1 cellular context compared by ENCODE assay signal in the genomic region with DNA sequence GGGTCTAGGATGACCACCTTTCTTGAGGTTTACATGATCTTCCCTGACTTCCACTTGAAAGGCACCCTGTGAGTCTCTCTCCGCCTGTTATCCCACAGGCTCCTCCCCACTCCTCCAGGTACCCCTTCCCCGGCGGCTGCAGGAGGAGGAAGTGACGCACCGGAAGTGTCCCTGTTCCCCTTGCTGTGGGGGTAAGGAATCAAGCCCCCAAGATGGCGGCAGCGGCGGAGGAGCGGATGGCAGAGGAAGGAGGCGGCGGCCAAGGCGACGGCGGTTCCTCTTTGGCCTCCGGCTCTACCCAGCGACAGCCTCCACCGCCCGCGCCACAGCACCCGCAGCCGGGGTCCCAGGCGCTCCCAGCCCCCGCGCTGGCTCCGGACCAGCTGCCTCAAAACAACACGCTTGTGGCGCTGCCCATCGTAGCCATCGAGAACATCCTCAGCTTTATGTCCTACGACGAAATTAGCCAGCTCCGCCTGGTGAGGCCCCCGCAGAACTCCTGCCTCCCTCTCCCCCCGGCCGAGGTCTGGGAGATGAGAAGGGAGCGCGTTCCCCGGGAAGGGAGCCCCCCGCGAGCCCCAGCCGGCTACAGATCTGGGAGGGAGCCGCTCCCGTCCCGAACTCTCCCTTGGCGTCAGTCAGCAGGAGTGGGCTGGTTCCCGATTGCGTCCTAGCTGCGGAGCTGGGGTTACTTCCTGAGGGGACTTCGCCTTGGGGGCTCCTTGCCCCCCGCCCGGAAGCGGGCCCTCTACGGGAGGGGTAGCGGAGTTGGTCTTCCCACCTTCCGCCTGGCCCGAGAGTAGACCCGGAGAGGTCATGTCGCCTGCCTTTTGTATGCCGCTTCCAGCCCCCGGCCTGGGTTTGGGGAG.
TF ChIP-seq lines count a peak whose summit lies in the region.

A gene with protein sequence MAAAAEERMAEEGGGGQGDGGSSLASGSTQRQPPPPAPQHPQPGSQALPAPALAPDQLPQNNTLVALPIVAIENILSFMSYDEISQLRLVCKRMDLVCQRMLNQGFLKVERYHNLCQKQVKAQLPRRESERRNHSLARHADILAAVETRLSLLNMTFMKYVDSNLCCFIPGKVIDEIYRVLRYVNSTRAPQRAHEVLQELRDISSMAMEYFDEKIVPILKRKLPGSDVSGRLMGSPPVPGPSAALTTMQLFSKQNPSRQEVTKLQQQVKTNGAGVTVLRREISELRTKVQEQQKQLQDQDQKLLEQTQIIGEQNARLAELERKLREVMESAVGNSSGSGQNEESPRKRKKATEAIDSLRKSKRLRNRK (plus strand): TSS at position 194 of the 869 bp plus-strand sequence. CDS start 19 bp downstream, at position 213.

TF ChIP-seq in HepG2, 621 proteins besides CTCF, POLR2A, EP300 and RAD21 (continued from another document and continues in another):
- TF ChIP-seq, protein P1, sequence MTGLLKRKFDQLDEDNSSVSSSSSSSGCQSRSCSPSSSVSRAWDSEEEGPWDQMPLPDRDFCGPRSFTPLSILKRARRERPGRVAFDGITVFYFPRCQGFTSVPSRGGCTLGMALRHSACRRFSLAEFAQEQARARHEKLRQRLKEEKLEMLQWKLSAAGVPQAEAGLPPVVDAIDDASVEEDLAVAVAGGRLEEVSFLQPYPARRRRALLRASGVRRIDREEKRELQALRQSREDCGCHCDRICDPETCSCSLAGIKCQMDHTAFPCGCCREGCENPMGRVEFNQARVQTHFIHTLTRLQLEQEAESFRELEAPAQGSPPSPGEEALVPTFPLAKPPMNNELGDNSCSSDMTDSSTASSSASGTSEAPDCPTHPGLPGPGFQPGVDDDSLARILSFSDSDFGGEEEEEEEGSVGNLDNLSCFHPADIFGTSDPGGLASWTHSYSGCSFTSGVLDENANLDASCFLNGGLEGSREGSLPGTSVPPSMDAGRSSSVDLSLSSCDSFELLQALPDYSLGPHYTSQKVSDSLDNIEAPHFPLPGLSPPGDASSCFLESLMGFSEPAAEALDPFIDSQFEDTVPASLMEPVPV (CRISPR knock-in tag; IDR thresholded peaks at IDR 0.05): peak; percentile 72; the same call in 1 of the 2 replicates
- TF ChIP-seq SNRNP70 (IDR thresholded peaks at IDR 0.05; ENCODE audit: low read depth, low read length) (no peak), KDM3A (CRISPR knock-in tag; IDR thresholded peaks at IDR 0.05; ENCODE audit: low read depth) (peak; percentile 77), FOXC1 (CRISPR knock-in tag; IDR thresholded peaks at IDR 0.05; ENCODE audit: borderline replicate concordance) (peak; percentile 85), MIER2 (CRISPR knock-in tag; IDR thresholded peaks at IDR 0.05) (no peak), KDM5A (IDR thresholded peaks at IDR 0.05; ENCODE audit: borderline replicate concordance, low read length) (peak; percentile 95), DR1 (CRISPR knock-in tag; IDR thresholded peaks at IDR 0.05) (0 out of 2 replicates have a peak, but pooled peaks have one; percentile 49), ZNF230 (CRISPR knock-in tag; IDR thresholded peaks at IDR 0.05) (0 out of 2 replicates have a peak, but pooled peaks have one; percentile 60), ZNF720 (CRISPR knock-in tag; IDR thresholded peaks at IDR 0.05) (no peak), ZNF234 (CRISPR knock-in tag; conservative IDR thresholded peaks at IDR 0.05) (no peak), ZMYM2 (CRISPR knock-in tag; IDR thresholded peaks at IDR 0.05) (no peak), EED (CRISPR knock-in tag; IDR thresholded peaks at IDR 0.05) (no peak), ZMAT3 (CRISPR knock-in tag; conservative IDR thresholded peaks at IDR 0.05) (peak; percentile 95), KLF9 (CRISPR knock-in tag; IDR thresholded peaks at IDR 0.05; ENCODE audit: low read depth) (no peak), IKZF1 (IDR thresholded peaks at IDR 0.05) (no peak), ZNF598 (CRISPR knock-in tag; IDR thresholded peaks at IDR 0.05; ENCODE audit: borderline replicate concordance) (no peak), RARA (CRISPR knock-in tag; IDR thresholded peaks at IDR 0.05) (peak; percentile 31; the same call in 1 of the 2 replicates), NBN (conservative IDR thresholded peaks at IDR 0.05) (no peak), PTBP1 (IDR thresholded peaks at IDR 0.05; ENCODE audit: low read depth, low read length, poor library complexity, severe bottlenecking) (no peak), NCOA1 (CRISPR knock-in tag; IDR thresholded peaks at IDR 0.05) (no peak), ISX (CRISPR knock-in tag; conservative IDR thresholded peaks at IDR 0.05) (no peak), ETV5 (CRISPR knock-in tag; IDR thresholded peaks at IDR 0.05; ENCODE audit: borderline replicate concordance) (peak; percentile 78), ZNF354B (CRISPR knock-in tag; IDR thresholded peaks at IDR 0.05) (no peak), ZNF441 (CRISPR knock-in tag; IDR thresholded peaks at IDR 0.05; ENCODE audit: borderline replicate concordance) (peak; percentile 63; the same call in 1 of the 2 replicates), PPARG (CRISPR knock-in tag; conservative IDR thresholded peaks at IDR 0.05) (0 out of 2 replicates have a peak, but pooled peaks have one; percentile 41), ZMYM3 (CRISPR knock-in tag; IDR thresholded peaks at IDR 0.05) (peak; percentile 43; the same call in 1 of the 2 replicates), ZNF510 (CRISPR knock-in tag; IDR thresholded peaks at IDR 0.05; ENCODE audit: low read depth) (no peak), RFXANK (CRISPR knock-in tag; IDR thresholded peaks at IDR 0.05) (0 out of 2 replicates have a peak, but pooled peaks have one; percentile 22)
- TF ChIP-seq, protein P2, sequence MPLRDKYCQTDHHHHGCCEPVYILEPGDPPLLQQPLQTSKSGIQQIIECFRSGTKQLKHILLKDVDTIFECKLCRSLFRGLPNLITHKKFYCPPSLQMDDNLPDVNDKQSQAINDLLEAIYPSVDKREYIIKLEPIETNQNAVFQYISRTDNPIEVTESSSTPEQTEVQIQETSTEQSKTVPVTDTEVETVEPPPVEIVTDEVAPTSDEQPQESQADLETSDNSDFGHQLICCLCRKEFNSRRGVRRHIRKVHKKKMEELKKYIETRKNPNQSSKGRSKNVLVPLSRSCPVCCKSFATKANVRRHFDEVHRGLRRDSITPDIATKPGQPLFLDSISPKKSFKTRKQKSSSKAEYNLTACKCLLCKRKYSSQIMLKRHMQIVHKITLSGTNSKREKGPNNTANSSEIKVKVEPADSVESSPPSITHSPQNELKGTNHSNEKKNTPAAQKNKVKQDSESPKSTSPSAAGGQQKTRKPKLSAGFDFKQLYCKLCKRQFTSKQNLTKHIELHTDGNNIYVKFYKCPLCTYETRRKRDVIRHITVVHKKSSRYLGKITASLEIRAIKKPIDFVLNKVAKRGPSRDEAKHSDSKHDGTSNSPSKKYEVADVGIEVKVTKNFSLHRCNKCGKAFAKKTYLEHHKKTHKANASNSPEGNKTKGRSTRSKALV (CRISPR knock-in tag; IDR thresholded peaks at IDR 0.05): no peak
- TF ChIP-seq, protein P3, sequence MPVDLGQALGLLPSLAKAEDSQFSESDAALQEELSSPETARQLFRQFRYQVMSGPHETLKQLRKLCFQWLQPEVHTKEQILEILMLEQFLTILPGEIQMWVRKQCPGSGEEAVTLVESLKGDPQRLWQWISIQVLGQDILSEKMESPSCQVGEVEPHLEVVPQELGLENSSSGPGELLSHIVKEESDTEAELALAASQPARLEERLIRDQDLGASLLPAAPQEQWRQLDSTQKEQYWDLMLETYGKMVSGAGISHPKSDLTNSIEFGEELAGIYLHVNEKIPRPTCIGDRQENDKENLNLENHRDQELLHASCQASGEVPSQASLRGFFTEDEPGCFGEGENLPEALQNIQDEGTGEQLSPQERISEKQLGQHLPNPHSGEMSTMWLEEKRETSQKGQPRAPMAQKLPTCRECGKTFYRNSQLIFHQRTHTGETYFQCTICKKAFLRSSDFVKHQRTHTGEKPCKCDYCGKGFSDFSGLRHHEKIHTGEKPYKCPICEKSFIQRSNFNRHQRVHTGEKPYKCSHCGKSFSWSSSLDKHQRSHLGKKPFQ (CRISPR knock-in tag; IDR thresholded peaks at IDR 0.05; ENCODE audit: insufficient replicate concordance): peak; percentile 87
- TF ChIP-seq, protein P4, sequence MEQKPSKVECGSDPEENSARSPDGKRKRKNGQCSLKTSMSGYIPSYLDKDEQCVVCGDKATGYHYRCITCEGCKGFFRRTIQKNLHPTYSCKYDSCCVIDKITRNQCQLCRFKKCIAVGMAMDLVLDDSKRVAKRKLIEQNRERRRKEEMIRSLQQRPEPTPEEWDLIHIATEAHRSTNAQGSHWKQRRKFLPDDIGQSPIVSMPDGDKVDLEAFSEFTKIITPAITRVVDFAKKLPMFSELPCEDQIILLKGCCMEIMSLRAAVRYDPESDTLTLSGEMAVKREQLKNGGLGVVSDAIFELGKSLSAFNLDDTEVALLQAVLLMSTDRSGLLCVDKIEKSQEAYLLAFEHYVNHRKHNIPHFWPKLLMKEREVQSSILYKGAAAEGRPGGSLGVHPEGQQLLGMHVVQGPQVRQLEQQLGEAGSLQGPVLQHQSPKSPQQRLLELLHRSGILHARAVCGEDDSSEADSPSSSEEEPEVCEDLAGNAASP (CRISPR knock-in tag; IDR thresholded peaks at IDR 0.05; ENCODE audit: borderline replicate concordance): no peak
- TF ChIP-seq, protein P5, sequence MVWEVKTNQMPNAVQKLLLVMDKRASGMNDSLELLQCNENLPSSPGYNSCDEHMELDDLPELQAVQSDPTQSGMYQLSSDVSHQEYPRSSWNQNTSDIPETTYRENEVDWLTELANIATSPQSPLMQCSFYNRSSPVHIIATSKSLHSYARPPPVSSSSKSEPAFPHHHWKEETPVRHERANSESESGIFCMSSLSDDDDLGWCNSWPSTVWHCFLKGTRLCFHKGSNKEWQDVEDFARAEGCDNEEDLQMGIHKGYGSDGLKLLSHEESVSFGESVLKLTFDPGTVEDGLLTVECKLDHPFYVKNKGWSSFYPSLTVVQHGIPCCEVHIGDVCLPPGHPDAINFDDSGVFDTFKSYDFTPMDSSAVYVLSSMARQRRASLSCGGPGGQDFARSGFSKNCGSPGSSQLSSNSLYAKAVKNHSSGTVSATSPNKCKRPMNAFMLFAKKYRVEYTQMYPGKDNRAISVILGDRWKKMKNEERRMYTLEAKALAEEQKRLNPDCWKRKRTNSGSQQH (CRISPR knock-in tag; IDR thresholded peaks at IDR 0.05; ENCODE audit: low read depth): no peak; the same call in 1 of the 2 replicates
- TF ChIP-seq, protein P6, sequence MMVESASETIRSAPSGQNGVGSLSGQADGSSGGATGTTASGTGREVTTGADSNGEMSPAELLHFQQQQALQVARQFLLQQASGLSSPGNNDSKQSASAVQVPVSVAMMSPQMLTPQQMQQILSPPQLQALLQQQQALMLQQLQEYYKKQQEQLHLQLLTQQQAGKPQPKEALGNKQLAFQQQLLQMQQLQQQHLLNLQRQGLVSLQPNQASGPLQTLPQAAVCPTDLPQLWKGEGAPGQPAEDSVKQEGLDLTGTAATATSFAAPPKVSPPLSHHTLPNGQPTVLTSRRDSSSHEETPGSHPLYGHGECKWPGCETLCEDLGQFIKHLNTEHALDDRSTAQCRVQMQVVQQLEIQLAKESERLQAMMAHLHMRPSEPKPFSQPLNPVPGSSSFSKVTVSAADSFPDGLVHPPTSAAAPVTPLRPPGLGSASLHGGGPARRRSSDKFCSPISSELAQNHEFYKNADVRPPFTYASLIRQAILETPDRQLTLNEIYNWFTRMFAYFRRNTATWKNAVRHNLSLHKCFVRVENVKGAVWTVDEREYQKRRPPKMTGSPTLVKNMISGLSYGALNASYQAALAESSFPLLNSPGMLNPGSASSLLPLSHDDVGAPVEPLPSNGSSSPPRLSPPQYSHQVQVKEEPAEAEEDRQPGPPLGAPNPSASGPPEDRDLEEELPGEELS (CRISPR knock-in tag; IDR thresholded peaks at IDR 0.05): peak; percentile 36; the same call in 1 of the 2 replicates
- TF ChIP-seq, protein P7, sequence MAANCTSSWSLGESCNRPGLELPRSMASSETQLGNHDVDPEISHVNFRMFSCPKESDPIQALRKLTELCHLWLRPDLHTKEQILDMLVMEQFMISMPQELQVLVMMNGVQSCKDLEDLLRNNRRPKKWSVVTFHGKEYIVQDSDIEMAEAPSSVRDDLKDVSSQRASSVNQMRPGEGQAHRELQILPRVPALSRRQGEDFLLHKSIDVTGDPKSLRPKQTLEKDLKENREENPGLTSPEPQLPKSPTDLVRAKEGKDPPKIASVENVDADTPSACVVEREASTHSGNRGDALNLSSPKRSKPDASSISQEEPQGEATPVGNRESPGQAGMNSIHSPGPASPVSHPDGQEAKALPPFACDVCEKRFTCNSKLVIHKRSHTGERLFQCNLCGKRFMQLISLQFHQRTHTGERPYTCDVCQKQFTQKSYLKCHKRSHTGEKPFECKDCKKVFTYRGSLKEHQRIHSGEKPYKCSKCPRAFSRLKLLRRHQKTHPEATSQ (CRISPR knock-in tag; IDR thresholded peaks at IDR 0.05; ENCODE audit: borderline replicate concordance): 0 out of 2 replicates have a peak, but pooled peaks have one; percentile 43
- TF ChIP-seq, protein P8, sequence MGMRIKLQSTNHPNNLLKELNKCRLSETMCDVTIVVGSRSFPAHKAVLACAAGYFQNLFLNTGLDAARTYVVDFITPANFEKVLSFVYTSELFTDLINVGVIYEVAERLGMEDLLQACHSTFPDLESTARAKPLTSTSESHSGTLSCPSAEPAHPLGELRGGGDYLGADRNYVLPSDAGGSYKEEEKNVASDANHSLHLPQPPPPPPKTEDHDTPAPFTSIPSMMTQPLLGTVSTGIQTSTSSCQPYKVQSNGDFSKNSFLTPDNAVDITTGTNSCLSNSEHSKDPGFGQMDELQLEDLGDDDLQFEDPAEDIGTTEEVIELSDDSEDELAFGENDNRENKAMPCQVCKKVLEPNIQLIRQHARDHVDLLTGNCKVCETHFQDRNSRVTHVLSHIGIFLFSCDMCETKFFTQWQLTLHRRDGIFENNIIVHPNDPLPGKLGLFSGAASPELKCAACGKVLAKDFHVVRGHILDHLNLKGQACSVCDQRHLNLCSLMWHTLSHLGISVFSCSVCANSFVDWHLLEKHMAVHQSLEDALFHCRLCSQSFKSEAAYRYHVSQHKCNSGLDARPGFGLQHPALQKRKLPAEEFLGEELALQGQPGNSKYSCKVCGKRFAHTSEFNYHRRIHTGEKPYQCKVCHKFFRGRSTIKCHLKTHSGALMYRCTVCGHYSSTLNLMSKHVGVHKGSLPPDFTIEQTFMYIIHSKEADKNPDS (CRISPR knock-in tag; IDR thresholded peaks at IDR 0.05): no peak
- TF ChIP-seq, protein P9, sequence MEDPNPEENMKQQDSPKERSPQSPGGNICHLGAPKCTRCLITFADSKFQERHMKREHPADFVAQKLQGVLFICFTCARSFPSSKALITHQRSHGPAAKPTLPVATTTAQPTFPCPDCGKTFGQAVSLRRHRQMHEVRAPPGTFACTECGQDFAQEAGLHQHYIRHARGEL (CRISPR knock-in tag; IDR thresholded peaks at IDR 0.05): no peak
- TF ChIP-seq, protein P10, sequence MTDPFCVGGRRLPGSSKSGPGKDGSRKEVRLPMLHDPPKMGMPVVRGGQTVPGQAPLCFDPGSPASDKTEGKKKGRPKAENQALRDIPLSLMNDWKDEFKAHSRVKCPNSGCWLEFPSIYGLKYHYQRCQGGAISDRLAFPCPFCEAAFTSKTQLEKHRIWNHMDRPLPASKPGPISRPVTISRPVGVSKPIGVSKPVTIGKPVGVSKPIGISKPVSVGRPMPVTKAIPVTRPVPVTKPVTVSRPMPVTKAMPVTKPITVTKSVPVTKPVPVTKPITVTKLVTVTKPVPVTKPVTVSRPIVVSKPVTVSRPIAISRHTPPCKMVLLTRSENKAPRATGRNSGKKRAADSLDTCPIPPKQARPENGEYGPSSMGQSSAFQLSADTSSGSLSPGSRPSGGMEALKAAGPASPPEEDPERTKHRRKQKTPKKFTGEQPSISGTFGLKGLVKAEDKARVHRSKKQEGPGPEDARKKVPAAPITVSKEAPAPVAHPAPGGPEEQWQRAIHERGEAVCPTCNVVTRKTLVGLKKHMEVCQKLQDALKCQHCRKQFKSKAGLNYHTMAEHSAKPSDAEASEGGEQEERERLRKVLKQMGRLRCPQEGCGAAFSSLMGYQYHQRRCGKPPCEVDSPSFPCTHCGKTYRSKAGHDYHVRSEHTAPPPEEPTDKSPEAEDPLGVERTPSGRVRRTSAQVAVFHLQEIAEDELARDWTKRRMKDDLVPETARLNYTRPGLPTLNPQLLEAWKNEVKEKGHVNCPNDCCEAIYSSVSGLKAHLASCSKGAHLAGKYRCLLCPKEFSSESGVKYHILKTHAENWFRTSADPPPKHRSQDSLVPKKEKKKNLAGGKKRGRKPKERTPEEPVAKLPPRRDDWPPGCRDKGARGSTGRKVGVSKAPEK (CRISPR knock-in tag; IDR thresholded peaks at IDR 0.05; ENCODE audit: borderline replicate concordance): no peak
